ENCODE assay signal across 8 cellular contexts in genomic region chr19:16076154-16076957, GRCh38. TPM values are rescaled to one million over a fixed set of nuclear protein-coding genes. Genes with fewer than 3 reads are reported as not detected.
DNase-seq lines count a peak whose midpoint lies in the region; ATAC-seq and TF ChIP-seq lines count a peak whose summit lies in the region.

TPM4 (plus strand) TSS chr19:16076495; CDS start chr19:16076566, 71 bp downstream.

- H3K27ac Mint-ChIP-seq in effector memory CD8-positive, alpha-beta T cell: peak within 1 kb of the TSS; percentile 92 to 96
- peak within 1 kb of the TSS; percentile 94 for H3K27ac Mint-ChIP-seq in memory B cell

- peak within 1 kb of the TSS; percentile 82 to 96 for H3K4me3 Mint-ChIP-seq in effector memory CD8-positive, alpha-beta T cell
- peak within 1 kb of the TSS; percentile 88 for H3K4me3 Mint-ChIP-seq in memory B cell

- H3K36me3 Mint-ChIP-seq in effector memory CD8-positive, alpha-beta T cell (ENCODE audit: insufficient read depth): peaks cover 49% of the 10 kb centered on the region
- H3K36me3 Mint-ChIP-seq in memory B cell: no peaks in the 10 kb centered on the region

- TF ChIP-seq POLR2A in GM18505 (IDR thresholded peaks at IDR 0.05; ENCODE audit: borderline replicate concordance, extremely low read depth, insufficient read depth, insufficient read length): peak; percentile 95

- H3K27me3 Mint-ChIP-seq in effector memory CD8-positive, alpha-beta T cell: no peaks in the 10 kb centered on the region
- no peaks in the 10 kb centered on the region for H3K27me3 Mint-ChIP-seq in memory B cell

- no peaks in the 10 kb centered on the region for H3K9me3 Mint-ChIP-seq in effector memory CD8-positive, alpha-beta T cell
- no peaks in the 10 kb centered on the region for H3K9me3 Mint-ChIP-seq in memory B cell

- peaks cover 35 to 44% of the 10 kb centered on the region in 2 donors for H3K4me1 Mint-ChIP-seq in effector memory CD8-positive, alpha-beta T cell (ENCODE audit: low read depth in 2 of 2)
- peaks cover 34% of the 10 kb centered on the region for H3K4me1 Mint-ChIP-seq in memory B cell

- ATAC-seq in GM18505 (IDR thresholded peaks at IDR 0.05; ENCODE audit: unreplicated experiment) (peak; percentile 48), HG03045 (IDR thresholded peaks at IDR 0.05; ENCODE audit: unreplicated experiment) (peak; percentile 56), memory B cell (ENCODE audit: low read depth) (peak; percentile 66)
- ATAC-seq in effector memory CD8-positive, alpha-beta T cell (replicated peaks): peak; percentile 43

- peak; percentile 95 for DNase-seq in A172 (ENCODE audit: low spot score)
- peak; percentile 57 for DNase-seq in NCI-H774 (lab: John Stamatoyannopoulos, UW)
- peak; percentile 90 for DNase-seq in activated CD8-positive, alpha-beta memory T cell treated with anti-CD3 and anti-CD28 coated beads for 24 hours
- peak; percentile 61 to 75 (median 71) for DNase-seq in effector memory CD8-positive, alpha-beta T cell
- DNase-seq in memory B cell (ENCODE audit: low spot score in 2 of 2): peak; percentile 69 to 72
- DNase-seq in stimulated activated CD4-positive, alpha-beta T cell treated with anti-CD3 and anti-CD28 coated beads, TNF-alpha, amount 100 ng/mL, for 48 hours (ENCODE audit: low read depth in 3 of 3): peak; percentile 77 to 88 (median 83)

RNA-seq across cellular contexts. Expression of gene TPM4, which starts in this region (rescaled TPM):
- 1,516 and 1,534 TPM in 2 replicates for total RNA-seq in A172 (2014; rRNA removed; shearing (Covaris generic))

Comparison
In these comparisons a context has a peak if more than half of its experiments do, and no peak if none do; other contexts are left out.
1. Peak in every context shown above with its lines: DNase-seq and ATAC-seq.